ENCODE assay signal across 1 cellular context in the genomic region with DNA sequence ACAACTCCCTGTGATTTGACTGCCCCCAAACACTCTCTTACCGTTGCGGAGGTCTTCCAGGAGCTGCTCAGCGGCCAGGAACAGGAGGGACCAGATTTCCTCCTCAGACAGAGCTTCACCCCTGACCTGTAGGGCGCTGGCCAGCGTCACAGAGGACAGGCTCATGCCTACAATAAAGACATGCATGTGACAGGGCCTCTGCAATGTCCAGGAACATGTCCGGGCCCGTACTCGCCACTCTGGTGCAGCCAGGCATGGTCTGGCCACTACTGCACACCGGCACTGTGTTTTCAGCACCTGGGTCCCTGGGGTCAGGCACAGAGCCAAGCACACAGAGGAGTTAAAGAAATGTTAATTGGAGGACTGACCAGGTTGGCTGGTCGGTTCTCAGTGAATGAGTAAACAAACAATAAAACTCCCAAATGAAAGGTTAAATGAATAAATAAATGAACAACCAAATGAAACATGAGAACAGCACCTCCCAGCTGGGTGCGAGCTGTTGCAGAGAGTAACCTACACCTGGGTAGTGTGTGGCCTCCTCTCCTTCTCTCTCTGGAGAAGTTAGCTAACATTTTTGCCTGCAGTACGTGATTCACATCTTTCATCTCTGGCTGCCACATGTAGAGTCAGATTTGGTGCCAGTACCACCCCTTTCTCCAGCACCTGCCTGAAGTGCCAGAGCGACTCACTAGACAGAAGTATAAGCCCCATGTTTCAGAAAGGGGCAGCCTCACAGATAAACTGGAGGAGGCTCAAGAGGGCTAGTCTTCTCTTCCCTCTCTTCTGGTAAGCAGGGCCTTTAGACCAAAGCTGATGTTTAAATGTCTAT.
TF ChIP-seq lines count a peak whose summit lies in the region.

No MANE protein-coding gene starts in this region.

TF ChIP-seq in H1, 55 proteins besides CTCF, POLR2A, EP300 and RAD21:
- no peak for TF ChIP-seq CTBP2 (IDR thresholded peaks at IDR 0.05; ENCODE audit: borderline replicate concordance, insufficient read depth, insufficient read length, low read length)
- TF ChIP-seq POLR2AphosphoS5 (IDR thresholded peaks at IDR 0.05; ENCODE audit: low read depth, low read length), result no peak
- TF ChIP-seq CBX8 (IDR thresholded peaks at IDR 0.05; ENCODE audit: borderline replicate concordance, low read depth, low read length), result no peak
- TF ChIP-seq, protein P1, sequence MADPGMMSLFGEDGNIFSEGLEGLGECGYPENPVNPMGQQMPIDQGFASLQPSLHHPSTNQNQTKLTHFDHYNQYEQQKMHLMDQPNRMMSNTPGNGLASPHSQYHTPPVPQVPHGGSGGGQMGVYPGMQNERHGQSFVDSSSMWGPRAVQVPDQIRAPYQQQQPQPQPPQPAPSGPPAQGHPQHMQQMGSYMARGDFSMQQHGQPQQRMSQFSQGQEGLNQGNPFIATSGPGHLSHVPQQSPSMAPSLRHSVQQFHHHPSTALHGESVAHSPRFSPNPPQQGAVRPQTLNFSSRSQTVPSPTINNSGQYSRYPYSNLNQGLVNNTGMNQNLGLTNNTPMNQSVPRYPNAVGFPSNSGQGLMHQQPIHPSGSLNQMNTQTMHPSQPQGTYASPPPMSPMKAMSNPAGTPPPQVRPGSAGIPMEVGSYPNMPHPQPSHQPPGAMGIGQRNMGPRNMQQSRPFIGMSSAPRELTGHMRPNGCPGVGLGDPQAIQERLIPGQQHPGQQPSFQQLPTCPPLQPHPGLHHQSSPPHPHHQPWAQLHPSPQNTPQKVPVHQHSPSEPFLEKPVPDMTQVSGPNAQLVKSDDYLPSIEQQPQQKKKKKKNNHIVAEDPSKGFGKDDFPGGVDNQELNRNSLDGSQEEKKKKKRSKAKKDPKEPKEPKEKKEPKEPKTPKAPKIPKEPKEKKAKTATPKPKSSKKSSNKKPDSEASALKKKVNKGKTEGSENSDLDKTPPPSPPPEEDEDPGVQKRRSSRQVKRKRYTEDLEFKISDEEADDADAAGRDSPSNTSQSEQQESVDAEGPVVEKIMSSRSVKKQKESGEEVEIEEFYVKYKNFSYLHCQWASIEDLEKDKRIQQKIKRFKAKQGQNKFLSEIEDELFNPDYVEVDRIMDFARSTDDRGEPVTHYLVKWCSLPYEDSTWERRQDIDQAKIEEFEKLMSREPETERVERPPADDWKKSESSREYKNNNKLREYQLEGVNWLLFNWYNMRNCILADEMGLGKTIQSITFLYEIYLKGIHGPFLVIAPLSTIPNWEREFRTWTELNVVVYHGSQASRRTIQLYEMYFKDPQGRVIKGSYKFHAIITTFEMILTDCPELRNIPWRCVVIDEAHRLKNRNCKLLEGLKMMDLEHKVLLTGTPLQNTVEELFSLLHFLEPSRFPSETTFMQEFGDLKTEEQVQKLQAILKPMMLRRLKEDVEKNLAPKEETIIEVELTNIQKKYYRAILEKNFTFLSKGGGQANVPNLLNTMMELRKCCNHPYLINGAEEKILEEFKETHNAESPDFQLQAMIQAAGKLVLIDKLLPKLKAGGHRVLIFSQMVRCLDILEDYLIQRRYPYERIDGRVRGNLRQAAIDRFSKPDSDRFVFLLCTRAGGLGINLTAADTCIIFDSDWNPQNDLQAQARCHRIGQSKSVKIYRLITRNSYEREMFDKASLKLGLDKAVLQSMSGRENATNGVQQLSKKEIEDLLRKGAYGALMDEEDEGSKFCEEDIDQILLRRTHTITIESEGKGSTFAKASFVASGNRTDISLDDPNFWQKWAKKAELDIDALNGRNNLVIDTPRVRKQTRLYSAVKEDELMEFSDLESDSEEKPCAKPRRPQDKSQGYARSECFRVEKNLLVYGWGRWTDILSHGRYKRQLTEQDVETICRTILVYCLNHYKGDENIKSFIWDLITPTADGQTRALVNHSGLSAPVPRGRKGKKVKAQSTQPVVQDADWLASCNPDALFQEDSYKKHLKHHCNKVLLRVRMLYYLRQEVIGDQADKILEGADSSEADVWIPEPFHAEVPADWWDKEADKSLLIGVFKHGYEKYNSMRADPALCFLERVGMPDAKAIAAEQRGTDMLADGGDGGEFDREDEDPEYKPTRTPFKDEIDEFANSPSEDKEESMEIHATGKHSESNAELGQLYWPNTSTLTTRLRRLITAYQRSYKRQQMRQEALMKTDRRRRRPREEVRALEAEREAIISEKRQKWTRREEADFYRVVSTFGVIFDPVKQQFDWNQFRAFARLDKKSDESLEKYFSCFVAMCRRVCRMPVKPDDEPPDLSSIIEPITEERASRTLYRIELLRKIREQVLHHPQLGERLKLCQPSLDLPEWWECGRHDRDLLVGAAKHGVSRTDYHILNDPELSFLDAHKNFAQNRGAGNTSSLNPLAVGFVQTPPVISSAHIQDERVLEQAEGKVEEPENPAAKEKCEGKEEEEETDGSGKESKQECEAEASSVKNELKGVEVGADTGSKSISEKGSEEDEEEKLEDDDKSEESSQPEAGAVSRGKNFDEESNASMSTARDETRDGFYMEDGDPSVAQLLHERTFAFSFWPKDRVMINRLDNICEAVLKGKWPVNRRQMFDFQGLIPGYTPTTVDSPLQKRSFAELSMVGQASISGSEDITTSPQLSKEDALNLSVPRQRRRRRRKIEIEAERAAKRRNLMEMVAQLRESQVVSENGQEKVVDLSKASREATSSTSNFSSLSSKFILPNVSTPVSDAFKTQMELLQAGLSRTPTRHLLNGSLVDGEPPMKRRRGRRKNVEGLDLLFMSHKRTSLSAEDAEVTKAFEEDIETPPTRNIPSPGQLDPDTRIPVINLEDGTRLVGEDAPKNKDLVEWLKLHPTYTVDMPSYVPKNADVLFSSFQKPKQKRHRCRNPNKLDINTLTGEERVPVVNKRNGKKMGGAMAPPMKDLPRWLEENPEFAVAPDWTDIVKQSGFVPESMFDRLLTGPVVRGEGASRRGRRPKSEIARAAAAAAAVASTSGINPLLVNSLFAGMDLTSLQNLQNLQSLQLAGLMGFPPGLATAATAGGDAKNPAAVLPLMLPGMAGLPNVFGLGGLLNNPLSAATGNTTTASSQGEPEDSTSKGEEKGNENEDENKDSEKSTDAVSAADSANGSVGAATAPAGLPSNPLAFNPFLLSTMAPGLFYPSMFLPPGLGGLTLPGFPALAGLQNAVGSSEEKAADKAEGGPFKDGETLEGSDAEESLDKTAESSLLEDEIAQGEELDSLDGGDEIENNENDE (IDR thresholded peaks at IDR 0.05; ENCODE audit: insufficient replicate concordance, low read length), result no peak
TF ChIP-seq in H1: peak in this region for 0.
